ENCODE assay signal across 1 cellular context in genomic region chr4:102431608-102431961, GRCh38.
TF ChIP-seq lines count a peak whose summit lies in the region.

No MANE protein-coding gene starts in this region.

TF ChIP-seq in A549, 52 proteins besides CTCF, POLR2A, EP300 and RAD21 (continued from another document):
- TF ChIP-seq, protein P1, sequence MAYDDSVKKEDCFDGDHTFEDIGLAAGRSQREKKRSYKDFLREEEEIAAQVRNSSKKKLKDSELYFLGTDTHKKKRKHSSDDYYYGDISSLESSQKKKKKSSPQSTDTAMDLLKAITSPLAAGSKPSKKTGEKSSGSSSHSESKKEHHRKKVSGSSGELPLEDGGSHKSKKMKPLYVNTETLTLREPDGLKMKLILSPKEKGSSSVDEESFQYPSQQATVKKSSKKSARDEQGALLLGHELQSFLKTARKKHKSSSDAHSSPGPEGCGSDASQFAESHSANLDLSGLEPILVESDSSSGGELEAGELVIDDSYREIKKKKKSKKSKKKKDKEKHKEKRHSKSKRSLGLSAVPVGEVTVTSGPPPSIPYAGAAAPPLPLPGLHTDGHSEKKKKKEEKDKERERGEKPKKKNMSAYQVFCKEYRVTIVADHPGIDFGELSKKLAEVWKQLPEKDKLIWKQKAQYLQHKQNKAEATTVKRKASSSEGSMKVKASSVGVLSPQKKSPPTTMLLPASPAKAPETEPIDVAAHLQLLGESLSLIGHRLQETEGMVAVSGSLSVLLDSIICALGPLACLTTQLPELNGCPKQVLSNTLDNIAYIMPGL (CRISPR knock-in tag; IDR thresholded peaks at IDR 0.05; ENCODE audit: borderline replicate concordance): no peak
- TF ChIP-seq CHD4 (IDR thresholded peaks at IDR 0.05; ENCODE audit: borderline replicate concordance) (no peak), ZNF302 (CRISPR knock-in tag; IDR thresholded peaks at IDR 0.05) (no peak)
